23 cellular contexts compared by ENCODE assay signal in genomic region chr1:84462118-84462517, GRCh38. TPM values are rescaled to one million over a fixed set of nuclear protein-coding genes. Genes with fewer than 3 reads are reported as not detected.
"Had no signal": no experiment of that assay in that cellular context is flagged by ENCODE, and none has a peak within 500 bp of the region (broad histone marks: within the 10 kb centered on the region; RNA-seq: fewer than 3 reads in every experiment).

No MANE protein-coding gene starts in this region.

- ATAC-seq: heart left ventricle; left colon; naive thymus-derived CD4-positive, alpha-beta T cell; psoas muscle; right lobe of liver; stimulated activated memory B cell treated with anti-CD40 and anti-IgM and Interleukin-4, amounts not matched to agents 10 μg/mL and 1 μg/mL and 100 μg/mL, for 72 hours; upper lobe of right lung had no signal

- H3K36me3 ChIP-seq: heart left ventricle, right lobe of liver, spleen, tibial nerve, upper lobe of right lung, vagina had no signal

- H3K9me3 ChIP-seq: heart left ventricle, psoas muscle, right lobe of liver, spleen, testis, tibial nerve, upper lobe of right lung, vagina had no signal

- H3K4me1 ChIP-seq: heart left ventricle, parathyroid adenoma, psoas muscle, right lobe of liver, spleen, testis, tibial nerve, upper lobe of right lung, vagina had no signal

- H3K27ac ChIP-seq: heart left ventricle, parathyroid adenoma, psoas muscle, right lobe of liver, spleen, testis, tibial nerve, upper lobe of right lung, vagina had no signal

- H3K27me3 ChIP-seq: right lobe of liver, testis, vagina had no signal

- DNase-seq: erythroblast; foreskin melanocyte; heart left ventricle; hippocampal formation; left colon; mammary epithelial cell; naive thymus-derived CD4-positive, alpha-beta T cell; nephron progenitor cell; psoas muscle; retina; right lobe of liver; spleen; stimulated activated CD4-positive, alpha-beta T cell treated with anti-CD3 and anti-CD28 coated beads, Interleukin-15, amount 100 ng/mL, for 24 hours; stimulated activated CD4-positive, alpha-beta T cell treated with anti-CD3 and anti-CD28 coated beads, Interleukin-1b, Interleukin-23, amount 100 ng/mL, for 48 hours; stimulated activated CD4-positive, alpha-beta T cell treated with anti-CD3 and anti-CD28 coated beads, Interleukin-4, amount 100 ng/mL, for 24 hours; testis; upper lobe of right lung had no signal

- FAIRE-seq: endothelial cell of umbilical vein had no signal

- H3K4me3 ChIP-seq: heart left ventricle, psoas muscle, right lobe of liver, spleen, testis, tibial nerve, upper lobe of right lung, vagina had no signal

RNA-seq across cellular contexts. Expression of gene SPATA1, which starts 44.1 kb away (rescaled TPM):
- total RNA-seq: kidney epithelial cell had no signal
- polyA plus RNA-seq: mammary epithelial cell; naive thymus-derived CD4-positive, alpha-beta T cell had no signal
